ENCODE assay signal across 1 cellular context in the genomic region with DNA sequence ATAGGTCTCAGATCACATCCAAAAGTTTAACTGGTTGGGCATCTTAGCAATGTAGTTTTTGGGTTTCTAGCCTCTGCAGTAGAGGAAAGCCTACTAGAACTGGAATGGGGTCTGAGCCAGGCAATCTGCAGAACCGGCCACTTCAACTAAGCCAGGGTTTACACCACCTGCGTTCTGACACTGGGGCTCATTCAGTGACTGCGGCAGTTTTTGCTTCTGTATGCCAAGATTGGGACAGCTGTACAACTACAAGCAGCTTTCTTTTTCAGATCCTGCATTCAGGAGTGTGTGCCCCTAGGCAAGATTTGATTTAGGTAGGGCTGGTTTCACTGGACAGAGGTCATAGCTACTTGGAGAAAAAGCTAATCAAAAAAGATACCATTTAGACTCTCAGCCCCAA.
TF ChIP-seq lines count a peak whose summit lies in the region.

No MANE protein-coding gene starts in this region.

TF ChIP-seq in IMR-90, 13 proteins besides CTCF, POLR2A, EP300 and RAD21:
- no peak for TF ChIP-seq RCOR1 (IDR thresholded peaks at IDR 0.05; ENCODE audit: insufficient replicate concordance, low read length)
- no peak for TF ChIP-seq FOS (IDR thresholded peaks at IDR 0.05; ENCODE audit: low read depth, low read length)
- no peak for TF ChIP-seq CEBPB (IDR thresholded peaks at IDR 0.05; ENCODE audit: low read depth, low read length)
- TF ChIP-seq SMC3 (IDR thresholded peaks at IDR 0.05; ENCODE audit: low read depth, low read length): no peak
- no peak for TF ChIP-seq MAZ (IDR thresholded peaks at IDR 0.05; ENCODE audit: borderline replicate concordance, low read depth, low read length)
- no peak for TF ChIP-seq ELK1 (IDR thresholded peaks at IDR 0.05; ENCODE audit: borderline replicate concordance, low read depth, low read length)
- TF ChIP-seq BHLHE40 (IDR thresholded peaks at IDR 0.05; ENCODE audit: low read depth, low read length): no peak
- no peak for TF ChIP-seq USF2 (IDR thresholded peaks at IDR 0.05; ENCODE audit: low read depth, low read length)
- no peak for TF ChIP-seq NFE2L2 (IDR thresholded peaks at IDR 0.05; ENCODE audit: low read depth, low read length)
- TF ChIP-seq CHD1 (IDR thresholded peaks at IDR 0.05; ENCODE audit: low read depth, low read length): no peak
- TF ChIP-seq MAFK (IDR thresholded peaks at IDR 0.05; ENCODE audit: low read depth, low read length): no peak
- no peak for TF ChIP-seq RFX5 (IDR thresholded peaks at IDR 0.05; ENCODE audit: low read depth, low read length)
